In the genomic region with DNA sequence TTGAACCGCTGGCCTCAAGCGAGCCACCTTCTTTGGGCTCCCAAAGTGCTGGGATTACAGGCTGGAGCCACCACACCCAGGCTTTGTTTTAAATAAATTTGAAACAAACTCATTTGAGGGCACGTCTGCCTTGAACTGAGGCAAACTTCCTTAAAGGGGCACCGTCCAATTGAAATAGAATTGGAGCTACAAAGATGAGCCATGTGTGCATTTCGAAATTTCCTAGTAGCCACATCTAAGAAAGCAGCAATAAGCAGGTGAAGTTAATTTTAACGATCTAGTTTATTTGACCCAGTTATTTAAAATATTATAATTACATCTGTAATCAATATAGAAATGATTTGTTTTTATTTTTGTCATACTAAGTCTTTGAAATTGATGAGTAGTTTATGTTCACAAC, we compare ENCODE assay signal across 16 cellular contexts. TPM values are rescaled to one million over a fixed set of nuclear protein-coding genes. Genes with fewer than 3 reads are reported as not detected.
DNase-seq lines count a peak whose midpoint lies in the region; TF ChIP-seq lines count a peak whose summit lies in the region.
"Had no signal": no experiment of that assay in that cellular context is flagged by ENCODE, and none has a peak within 500 bp of the region (broad histone marks: within the 10 kb centered on the region; RNA-seq: fewer than 3 reads in every experiment).

No MANE protein-coding gene starts in this region.

- no peak overlapping the region for H3K4me2 ChIP-seq in neuronal stem cell (ENCODE audit: insufficient read depth, low read length, poor library complexity, severe bottlenecking)
- H3K4me2 ChIP-seq: A549 had no signal

- H3K9ac ChIP-seq in neuronal stem cell (ENCODE audit: low read depth, low read length, poor library complexity) = no peak overlapping the region

- no peak overlapping the region for H3K14ac ChIP-seq in neuronal stem cell (ENCODE audit: low read length)

- WGBS in neuronal stem cell (ENCODE audit: extremely low coverage in 2 of 2, insufficient read length in 2 of 2, insufficient replicate concordance in 1 of 2), 2 donors = no CpG with 5 or more reads among the region's 6 CpGs

- no peak overlapping the region for H2BK15ac ChIP-seq in neuronal stem cell (ENCODE audit: low read length)

- no peaks in the 10 kb centered on the region for H3K36me3 ChIP-seq in neuronal stem cell (replicated peaks in 1 of 2; ENCODE audit: control insufficient read depth in 2 of 2, insufficient read depth in 2 of 2, low read length in 2 of 2)
- H3K36me3 ChIP-seq: BE2C had no signal

- no peak overlapping the region for H2BK120ac ChIP-seq in neuronal stem cell (ENCODE audit: low read depth, low read length)

- no peak overlapping the region for H2BK5ac ChIP-seq in neuronal stem cell (ENCODE audit: low read length)

- H4K8ac ChIP-seq in neuronal stem cell (ENCODE audit: low read depth, low read length) = no peak overlapping the region

- H3K23ac ChIP-seq in neuronal stem cell (ENCODE audit: low read depth, low read length, poor library complexity) = no peak overlapping the region

- no peak overlapping the region for H3K18ac ChIP-seq in neuronal stem cell (ENCODE audit: low read length)

- no peak overlapping the region for H3K4ac ChIP-seq in neuronal stem cell (ENCODE audit: low read length)

- H2AK5ac ChIP-seq in neuronal stem cell (ENCODE audit: low read depth, low read length) = no peak overlapping the region

- in situ Hi-C loops in GM13976 (cut with MboI; ENCODE audit: low sequenced_read_pairs, unreplicated experiment) = no loop called here

- peak overlapping the region; percentile 39 for H3K27ac ChIP-seq in cingulate gyrus (ENCODE audit: low read depth, low read length)
- H3K27ac ChIP-seq in neuronal stem cell (replicated peaks; ENCODE audit: low read length) = no peak overlapping the region
- H3K27ac ChIP-seq: A549, C4-2B had no signal

- DNase-seq in GM13976 (ENCODE audit: low spot score) = peak; percentile 1
- DNase-seq in Jurkat, Clone E6-1 (ENCODE audit: low read depth, low spot score) = peak; percentile 53
- no peak for DNase-seq in neuronal stem cell (ENCODE audit: low spot score)
- no peak for DNase-seq in LoVo (ENCODE audit: low spot score)
- DNase-seq in GF-D8 (lab: John Stamatoyannopoulos, UW) = no peak
- no peak for DNase-seq in activated CD4-positive, CD25-positive, alpha-beta regulatory T cell (lab: John Stamatoyannopoulos, UW)
- DNase-seq in foreskin melanocyte = no peak
- DNase-seq: BE2C; CD8-positive, alpha-beta T cell; COR-L47; DMS153; EL; HCEC 1CT had no signal

- H3K4me3 ChIP-seq in Jurkat, Clone E6-1 (ENCODE audit: low read length) = no peak overlapping the region; the same call in 1 of the 2 replicates
- no peak overlapping the region for H3K4me3 ChIP-seq in neuronal stem cell (ENCODE audit: low read length in 2 of 2)
- H3K4me3 ChIP-seq: A549 had no signal

- peaks cover 0 to 3% of the 10 kb centered on the region in 2 donors for H3K4me1 ChIP-seq in neuronal stem cell (ENCODE audit: control insufficient read depth in 2 of 2, insufficient read depth in 1 of 2, low read depth in 1 of 2, low read length in 2 of 2)
- H3K4me1 ChIP-seq: BE2C had no signal

- no peak for TF ChIP-seq CTCF in GM13976 (IDR thresholded peaks at IDR 0.05; ENCODE audit: borderline replicate concordance, control extremely low read depth, extremely low read depth, insufficient read depth, missing control alignments)

- no peak overlapping the region for H2BK12ac ChIP-seq in neuronal stem cell (ENCODE audit: low read length)

- no peaks in the 10 kb centered on the region for H3K9me3 ChIP-seq in neuronal stem cell (replicated peaks in 1 of 2; ENCODE audit: control insufficient read depth in 2 of 2, insufficient read depth in 1 of 2, low read depth in 1 of 2, low read length in 2 of 2)
- H3K9me3 ChIP-seq: A549, BE2C had no signal

- H3K27me3 ChIP-seq in neuronal stem cell (ENCODE audit: control insufficient read depth in 3 of 3, insufficient read depth in 3 of 3, low read depth in 1 of 3, low read length in 3 of 3) = peaks cover 0 to 29% (median 2%) of the 10 kb centered on the region in 3 experiments

- no peak overlapping the region for H4K91ac ChIP-seq in neuronal stem cell (ENCODE audit: low read depth, low read length, poor library complexity)

- peaks cover 1% of the 10 kb centered on the region for H3K79me1 ChIP-seq in neuronal stem cell (ENCODE audit: low read depth, low read length)

- peak overlapping the region; percentile 84 for H2AFZ ChIP-seq in neuronal stem cell (ENCODE audit: low read length)

RNA-seq across cellular contexts. Expression of gene C16orf89, which starts 0.8 kb away (rescaled TPM):
- not detected for polyA plus RNA-seq in Jurkat, Clone E6-1 (2012; ENCODE audit: insufficient read depth, insufficient read length)
- polyA plus RNA-seq in neuronal stem cell (2013, experiment 1 of 2) = 0.52 TPM
- 0.72 TPM for polyA plus RNA-seq in neuronal stem cell (2013, experiment 2 of 2)
- polyA plus RNA-seq: A549 had no signal

RNA-seq across cellular contexts. Expression of gene ALG1, which starts 5.1 kb away (rescaled TPM):
- 23.5 TPM for polyA plus RNA-seq in Jurkat, Clone E6-1 (2012; ENCODE audit: insufficient read depth, insufficient read length)
- 7.9 TPM for polyA plus RNA-seq in neuronal stem cell (2013, experiment 1 of 2)
- 8.4 TPM for polyA plus RNA-seq in neuronal stem cell (2013, experiment 2 of 2)

RNA-seq across cellular contexts. Expression of gene EEF2KMT, which starts 31.1 kb away (rescaled TPM):
- polyA plus RNA-seq in Jurkat, Clone E6-1 (2012; ENCODE audit: insufficient read depth, insufficient read length) = 32.1 TPM
- 9.2 TPM for polyA plus RNA-seq in neuronal stem cell (2013, experiment 1 of 2)
- 8.9 TPM for polyA plus RNA-seq in neuronal stem cell (2013, experiment 2 of 2)

RNA-seq across cellular contexts. Expression of gene NAGPA, which starts 32.8 kb away (rescaled TPM):
- 16.8 TPM for polyA plus RNA-seq in Jurkat, Clone E6-1 (2012; ENCODE audit: insufficient read depth, insufficient read length)
- polyA plus RNA-seq in neuronal stem cell (2013, experiment 1 of 2) = 3.1 TPM
- 2.7 TPM for polyA plus RNA-seq in neuronal stem cell (2013, experiment 2 of 2)

Comparison
In these comparisons a context has a peak if more than half of its experiments do, and no peak if none do; other contexts are left out.
1. DNase-seq: peak in GM13976 (single experiment) and Jurkat, Clone E6-1 (single experiment); none in neuronal stem cell (single experiment), LoVo (single experiment), GF-D8 (single experiment), activated CD4-positive, CD25-positive, alpha-beta regulatory T cell (0 of 4) and foreskin melanocyte (single experiment).